ENCODE assay signal across 10 cellular contexts in the genomic region with DNA sequence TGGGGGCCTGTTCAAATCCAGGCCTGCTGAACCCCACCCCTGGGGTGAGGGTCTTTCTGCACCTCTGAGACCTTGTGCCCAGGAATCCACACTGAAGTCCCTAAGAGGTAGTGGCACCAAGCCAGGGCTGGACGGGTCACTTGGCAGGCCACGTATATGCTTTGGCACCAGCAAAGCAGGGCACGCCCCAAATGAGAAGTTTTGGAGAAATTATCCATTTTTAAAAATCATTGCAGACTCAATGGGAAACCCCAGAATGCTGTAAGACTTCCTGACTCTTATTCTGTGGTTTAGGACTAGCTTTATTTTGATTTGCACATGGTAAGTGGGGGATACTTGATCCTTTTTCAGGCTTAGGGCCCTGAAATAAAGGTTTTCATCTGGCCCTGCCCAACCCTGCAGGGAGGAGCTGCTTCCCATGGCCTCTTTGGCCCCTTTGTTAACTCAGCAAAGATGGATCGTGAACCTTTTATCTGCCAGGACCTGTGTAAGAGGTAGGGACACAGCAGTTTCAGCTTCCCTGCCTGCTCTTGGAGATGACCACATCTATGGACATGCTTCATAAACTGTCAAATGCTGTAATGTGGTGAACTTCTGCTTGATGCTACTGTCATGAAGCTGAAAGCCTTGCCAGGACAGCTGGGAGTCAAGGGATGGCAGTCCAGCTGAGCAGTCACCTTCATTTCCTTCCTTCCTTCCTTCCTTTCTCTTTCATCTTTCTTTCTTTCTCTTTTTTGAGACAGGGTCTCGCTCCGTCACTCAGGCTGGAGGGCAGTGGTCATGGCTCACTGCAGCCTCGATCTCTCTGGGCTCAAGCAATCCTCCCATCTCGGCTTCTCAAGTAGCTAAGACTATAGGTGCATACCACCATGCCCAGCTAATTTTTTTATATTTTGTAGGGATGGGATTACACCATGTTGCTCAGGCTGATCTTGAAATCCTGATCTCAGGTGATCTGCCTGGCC.
DNase-seq lines count a peak whose midpoint lies in the region; ATAC-seq, FAIRE-seq and TF ChIP-seq lines count a peak whose summit lies in the region.
"Had no signal": no experiment of that assay in that cellular context is flagged by ENCODE, and none has a peak within 500 bp of the region (broad histone marks: within the 10 kb centered on the region; RNA-seq: fewer than 3 reads in every experiment).

No MANE protein-coding gene starts in this region.

- H3K9ac ChIP-seq in H9 (ENCODE audit: extremely low read depth, insufficient read length, low read length) (no peak overlapping the region), kidney (ENCODE audit: low read length in 2 of 2) (no peak overlapping the region)

- H3T11ph ChIP-seq in H9 (ENCODE audit: low read length), result no peak overlapping the region

- no peak overlapping the region for H2AK5ac ChIP-seq in H9 (ENCODE audit: insufficient read length, low read length)

- no peaks in the 10 kb centered on the region for H3K23me2 ChIP-seq in H9 (ENCODE audit: insufficient read length, low read depth, low read length, poor library complexity, severe bottlenecking)

- peaks cover 2 to 4% of the 10 kb centered on the region in 2 experiments; a peak in 3 of 5 replicates for H3K9me3 Mint-ChIP-seq in H9
- no peaks in the 10 kb centered on the region for H3K9me3 Mint-ChIP-seq in stimulated activated naive CD8-positive, alpha-beta T cell treated with anti-CD3 and anti-CD28 coated beads, Interleukin-15, amount 100 ng/mL, for 72 hours

- H2BK12ac ChIP-seq in H9 (ENCODE audit: insufficient read length, low read depth, low read length), result no peak overlapping the region

- no peak overlapping the region for H3K27ac ChIP-seq in H9 (ENCODE audit: insufficient read length, low read depth, low read length)
- H3K27ac ChIP-seq in brain microvascular endothelial cell, result peak overlapping the region; percentile 57
- peak overlapping the region; percentile 13 to 47 for H3K27ac ChIP-seq in kidney (ENCODE audit: low read depth in 2 of 2, low read length in 2 of 2)
- H3K27ac ChIP-seq: WERI-Rb-1 had no signal

- H3K36me3 Mint-ChIP-seq in H9 (ENCODE audit: insufficient read depth in 1 of 3, low read depth in 3 of 3), result peaks cover 0 to 8% (median 2%) of the 10 kb centered on the region in 3 experiments; a peak in 3 of 7 replicates

- no peaks in the 10 kb centered on the region for H3K27me3 Mint-ChIP-seq in H9 (ENCODE audit: low read depth)
- H3K27me3 Mint-ChIP-seq in stimulated activated naive CD8-positive, alpha-beta T cell treated with anti-CD3 and anti-CD28 coated beads, Interleukin-15, amount 100 ng/mL, for 72 hours, result no peaks in the 10 kb centered on the region

- no peak overlapping the region for H4K5ac ChIP-seq in H9 (ENCODE audit: insufficient read length, low read depth, low read length)

- H3K36me3 ChIP-seq in brain microvascular endothelial cell (replicated peaks) (no peaks in the 10 kb centered on the region), kidney (ENCODE audit: control insufficient read depth in 1 of 2, insufficient read depth in 2 of 2, low read length in 2 of 2) (peaks cover 0 to 2% of the 10 kb centered on the region in 2 donors)
- H3K36me3 ChIP-seq: WERI-Rb-1 had no signal

- no peak overlapping the region for H3K4ac ChIP-seq in H9 (ENCODE audit: low read depth, low read length)

- H2BK120ac ChIP-seq in H9 (ENCODE audit: low read depth, low read length, poor library complexity, severe bottlenecking), result no peak overlapping the region

- H3K23ac ChIP-seq in H9 (ENCODE audit: insufficient read length, low read depth, low read length), result no peak overlapping the region

- H3K79me1 ChIP-seq in H9 (ENCODE audit: insufficient read depth, low read depth, low read length, poor library complexity, severe bottlenecking), result no peaks in the 10 kb centered on the region

- TF ChIP-seq CTCF in H9 (conservative IDR thresholded peaks at IDR 0.05), result no peak
- no peak for TF ChIP-seq CTCF in brain microvascular endothelial cell (IDR thresholded peaks at IDR 0.05; ENCODE audit: low read depth, low read length, missing control alignments)
- no peak for TF ChIP-seq CTCF in kidney (IDR thresholded peaks at IDR 0.05; ENCODE audit: borderline replicate concordance, extremely low read depth, insufficient read depth)

- peak overlapping the region in 2 of 3 experiments; percentile 85 to 93; a peak in 6 of 7 replicates for H3K27ac Mint-ChIP-seq in H9
- peak overlapping the region; percentile 64 to 66 for H3K27ac Mint-ChIP-seq in stimulated activated naive CD8-positive, alpha-beta T cell treated with anti-CD3 and anti-CD28 coated beads, Interleukin-15, amount 100 ng/mL, for 72 hours

- no peak for FAIRE-seq in kidney (lab: Jason Lieb, UNC)

- no peak overlapping the region for H4K8ac ChIP-seq in H9 (replicated peaks; ENCODE audit: insufficient read length, low read depth, low read length)

- H2BK20ac ChIP-seq in H9 (ENCODE audit: low read depth, low read length, poor library complexity, severe bottlenecking), result no peak overlapping the region

- no peak overlapping the region for H2BK15ac ChIP-seq in H9 (ENCODE audit: low read depth, low read length)

- no peak overlapping the region for H4K91ac ChIP-seq in H9 (ENCODE audit: insufficient read length, low read depth, low read length)

- H3K4me1 Mint-ChIP-seq in H9, result peaks cover 60 to 66% of the 10 kb centered on the region in 2 experiments
- H3K4me1 Mint-ChIP-seq in stimulated activated naive CD8-positive, alpha-beta T cell treated with anti-CD3 and anti-CD28 coated beads, Interleukin-15, amount 100 ng/mL, for 72 hours, result peaks cover 24% of the 10 kb centered on the region

- H3K4me3 ChIP-seq in brain microvascular endothelial cell (ENCODE audit: low read depth, low read length) (no peak overlapping the region), kidney (ENCODE audit: low read length in 2 of 2) (no peak overlapping the region)

- no peaks in the 10 kb centered on the region for H3K27me3 ChIP-seq in H9 (ENCODE audit: insufficient read depth, low read length)
- H3K27me3 ChIP-seq in brain microvascular endothelial cell (replicated peaks), result no peaks in the 10 kb centered on the region

- no peak for DNase-seq in H9
- no peak for DNase-seq in brain microvascular endothelial cell
- no peak for DNase-seq in kidney
- DNase-seq in stimulated activated naive CD8-positive, alpha-beta T cell treated with anti-CD3 and anti-CD28 coated beads, Interleukin-15, amount 100 ng/mL, for 72 hours, result no peak
- DNase-seq in HPDE6-E6E7 (ENCODE audit: extremely low spot score), result no peak
- DNase-seq in COR-L47 (lab: John Stamatoyannopoulos, UW), result no peak
- DNase-seq in activated T-cell treated with anti-CD3 and anti-CD28 coated beads, Interleukin-2, amount 50 U/mL, for 1 hour, result no peak
- DNase-seq: trophoblast cell, WERI-Rb-1 had no signal

- intact Hi-C loops in kidney (cut with DNase I), result no loop called here

- in situ Hi-C loops in brain microvascular endothelial cell (cut with HindIII; ENCODE audit: low pct_ligation_motif_present, low sequenced_read_pairs), result no loop called here

- no peaks in the 10 kb centered on the region for H3K9me3 ChIP-seq in H9 (ENCODE audit: control insufficient read depth, low read depth, low read length)
- no peaks in the 10 kb centered on the region for H3K9me3 ChIP-seq in kidney (ENCODE audit: control insufficient read depth in 1 of 2, low read length in 2 of 2)

- no CpG with 5 or more reads among the region's 8 CpGs for WGBS in H9 (ENCODE audit: extremely low coverage, insufficient read length, low lambda C conversion rate)

- H4K20me1 ChIP-seq in H9 (ENCODE audit: control insufficient read depth, insufficient read depth, insufficient read length), result no peaks in the 10 kb centered on the region

- H3K4me1 ChIP-seq in H9 (ENCODE audit: insufficient read depth, low read length), result peaks cover 14% of the 10 kb centered on the region
- H3K4me1 ChIP-seq in kidney (ENCODE audit: control insufficient read depth in 1 of 2, insufficient read depth in 1 of 2, low read depth in 1 of 2, low read length in 2 of 2), result peaks cover 0 to 25% of the 10 kb centered on the region in 2 donors

- no peak overlapping the region for H2BK5ac ChIP-seq in H9 (ENCODE audit: insufficient read length, low read length)

- no peak overlapping the region for H3K4me2 ChIP-seq in H9 (ENCODE audit: insufficient read depth, insufficient read length, low read length)

- no peak overlapping the region; a peak in 1 of 5 replicates for H3K4me3 Mint-ChIP-seq in H9
- H3K4me3 Mint-ChIP-seq in stimulated activated naive CD8-positive, alpha-beta T cell treated with anti-CD3 and anti-CD28 coated beads, Interleukin-15, amount 100 ng/mL, for 72 hours, result no peak overlapping the region

- no peak overlapping the region for H3K56ac ChIP-seq in H9 (ENCODE audit: insufficient read length, low read depth, low read length)

- no peak overlapping the region for H3K14ac ChIP-seq in H9 (ENCODE audit: insufficient read depth, low read length)

- no peaks in the 10 kb centered on the region for H3K79me2 ChIP-seq in H9 (ENCODE audit: insufficient read depth, low read length)

- H3K18ac ChIP-seq in H9 (ENCODE audit: insufficient read length, low read depth, low read length), result no peak overlapping the region

- no peak overlapping the region for H2AFZ ChIP-seq in H9 (ENCODE audit: low read length)

- peak; percentile 33 for ATAC-seq in stimulated activated naive CD8-positive, alpha-beta T cell treated with anti-CD3 and anti-CD28 coated beads, Interleukin-15, amount 100 ng/mL, for 72 hours
- no peak for ATAC-seq in HG02623 (IDR thresholded peaks at IDR 0.05; ENCODE audit: unreplicated experiment)
